ENCODE assay signal across 28 cellular contexts in genomic region chr20:22474215-22474614, GRCh38.
"Had no signal": no experiment of that assay in that cellular context is flagged by ENCODE, and none has a peak within 500 bp of the region (broad histone marks: within the 10 kb centered on the region; RNA-seq: fewer than 3 reads in every experiment).

No MANE protein-coding gene starts in this region.

- H3K4me1 ChIP-seq: foreskin keratinocyte, gastrocnemius medialis had no signal

- ATAC-seq: activated CD4-positive, CD25-positive, alpha-beta regulatory T cell treated with anti-CD3 and anti-CD28 coated beads, Interleukin-2, amount 50 U/mL, for 24 hours; activated CD8-positive, alpha-beta T cell treated with anti-CD3 and anti-CD28 coated beads for 36 hours; activated T-cell treated with anti-CD3 and anti-CD28 coated beads, Interleukin-2, amount 50 U/mL, for 4 hours; activated T-helper 17 cell treated with anti-CD3 and anti-CD28 coated beads, Interleukin-2, amount 50 U/mL, for 72 hours; esophagus mucosa; foreskin keratinocyte; gastrocnemius medialis; T-helper 17 cell had no signal

- H3K27me3 ChIP-seq: brain microvascular endothelial cell, gastrocnemius medialis had no signal

- H3K4me3 ChIP-seq: coronary artery, dorsolateral prefrontal cortex, gastrocnemius medialis had no signal

- DNase-seq: activated B cell treated with CpG ODN at 0.5 μM for 24 hours; activated CD4-positive, alpha-beta T cell treated with anti-CD3 and anti-CD28 coated beads for 48 hours; activated CD4-positive, alpha-beta T cell treated with anti-CD3 and anti-CD28 coated beads, Interleukin-2, amount 50 U/mL, for 1 hour; activated CD4-positive, alpha-beta T cell treated with anti-CD3 and anti-CD28 coated beads, Interleukin-2, amount 50 U/mL, for 48 hours; activated CD8-positive, alpha-beta memory T cell treated with anti-CD3 and anti-CD28 coated beads for 24 hours; activated CD8-positive, alpha-beta T cell treated with anti-CD3 and anti-CD28 coated beads for 36 hours; activated effector memory CD4-positive, alpha-beta T cell treated with Interleukin-2 at 50 U/mL for 16 hours; activated gamma-delta T cell treated with Interleukin-2 at 50 U/mL for 16 hours; activated naive CD4-positive, alpha-beta T cell treated with anti-CD3 and anti-CD28 coated beads, Interleukin-2, amount 50 U/mL, for 16 hours; activated naive CD4-positive, alpha-beta T cell treated with Interleukin-2 at 50 U/mL for 16 hours; activated T-cell treated with anti-CD3 and anti-CD28 coated beads, Interleukin-2, amount 50 U/mL, for 4 hours; amniotic stem cell; anterior cingulate cortex; brain microvascular endothelial cell; dorsolateral prefrontal cortex; effector memory CD4-positive, alpha-beta T cell; endodermal cell; foreskin keratinocyte; gastrocnemius medialis; glutamatergic neuron; T-helper 1 cell; T-helper 17 cell; T1000; WERI-Rb-1 had no signal

- H3K9me3 ChIP-seq: gastrocnemius medialis had no signal

- H3K36me3 ChIP-seq: brain microvascular endothelial cell, gastrocnemius medialis, WERI-Rb-1 had no signal

- H3K27ac ChIP-seq: brain microvascular endothelial cell, coronary artery, dorsolateral prefrontal cortex, foreskin keratinocyte, gastrocnemius medialis, WERI-Rb-1 had no signal
